Comparison of ENCODE assay signal across 10 cellular contexts in the genomic region with DNA sequence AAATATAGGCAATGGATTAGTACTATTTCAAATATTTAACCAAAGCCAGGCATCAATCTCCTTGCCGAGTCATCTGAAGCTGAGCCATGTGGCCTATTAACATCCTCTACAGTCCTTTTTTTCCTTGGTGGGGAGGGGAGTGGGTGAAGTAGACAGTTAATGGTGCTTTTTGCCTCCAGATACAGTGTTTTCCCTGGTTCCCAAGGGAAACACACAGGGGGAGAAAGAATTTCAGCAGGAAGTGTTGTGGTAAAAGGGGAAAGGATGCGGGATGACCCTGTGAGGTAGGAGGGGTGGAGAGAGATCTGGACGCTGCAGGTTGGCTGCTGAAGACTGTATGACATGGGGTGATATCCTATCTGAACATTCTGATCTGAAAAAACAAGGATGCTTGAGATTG. TPM values are rescaled to one million over a fixed set of nuclear protein-coding genes. Genes with fewer than 3 reads are reported as not detected.
DNase-seq lines count a peak whose midpoint lies in the region; ATAC-seq, FAIRE-seq and TF ChIP-seq lines count a peak whose summit lies in the region.
"Had no signal": no experiment of that assay in that cellular context is flagged by ENCODE, and none has a peak within 500 bp of the region (broad histone marks: within the 10 kb centered on the region; RNA-seq: fewer than 3 reads in every experiment).

No MANE protein-coding gene starts in this region.

- H3K4me3 ChIP-seq in tibial artery, result no peak overlapping the region

- FAIRE-seq in islet of Langerhans (lab: Jason Lieb, UNC), result peak; percentile 92

- TF ChIP-seq CTCF in tibial artery (IDR thresholded peaks at IDR 0.05), result no peak

- peaks cover 10% of the 10 kb centered on the region for H3K36me3 Mint-ChIP-seq in activated CD8-positive, alpha-beta memory T cell treated with anti-CD3 and anti-CD28 coated beads, Interleukin-2, amount 10 ng/mL, durations not matched to agents 7 days and 5 days
- H3K36me3 Mint-ChIP-seq in activated CD4-positive, alpha-beta T cell treated with anti-CD3 and anti-CD28 coated beads for 36 hours (ENCODE audit: low read depth), result peaks cover 13% of the 10 kb centered on the region

- peak overlapping the region; percentile 42 for H3K27ac Mint-ChIP-seq in activated CD8-positive, alpha-beta memory T cell treated with anti-CD3 and anti-CD28 coated beads, Interleukin-2, amount 10 ng/mL, durations not matched to agents 7 days and 5 days
- H3K27ac Mint-ChIP-seq in activated CD4-positive, alpha-beta T cell treated with anti-CD3 and anti-CD28 coated beads for 36 hours, result no peak overlapping the region

- H3K9me3 Mint-ChIP-seq in activated CD8-positive, alpha-beta memory T cell treated with anti-CD3 and anti-CD28 coated beads, Interleukin-2, amount 10 ng/mL, durations not matched to agents 7 days and 5 days (ENCODE audit: low read depth), result no peaks in the 10 kb centered on the region
- H3K9me3 Mint-ChIP-seq in activated CD4-positive, alpha-beta T cell treated with anti-CD3 and anti-CD28 coated beads for 36 hours (ENCODE audit: low read depth), result no peaks in the 10 kb centered on the region
- H3K9me3 Mint-ChIP-seq: CD4-positive, alpha-beta memory T cell had no signal

- DNase-seq in activated CD8-positive, alpha-beta memory T cell treated with anti-CD3 and anti-CD28 coated beads, Interleukin-2, amount 10 ng/mL, durations not matched to agents 7 days and 5 days, result no peak
- no peak for DNase-seq in activated CD8-positive, alpha-beta memory T cell treated with anti-CD3 and anti-CD28 coated beads, Interleukin-2, amount 50 U/mL, for 4 hours
- peak; percentile 92 for DNase-seq in astrocyte of the hippocampus (ENCODE audit: low read depth, low spot score)
- no peak for DNase-seq in tibial artery
- DNase-seq in activated CD4-positive, alpha-beta T cell treated with anti-CD3 and anti-CD28 coated beads for 36 hours, result no peak
- DNase-seq in D341Med (ENCODE audit: low spot score), result no peak
- DNase-seq: CD4-positive, alpha-beta memory T cell had no signal

- peak overlapping the region; percentile 40 to 62 for H3K27ac ChIP-seq in tibial artery

- H3K4me1 Mint-ChIP-seq in activated CD8-positive, alpha-beta memory T cell treated with anti-CD3 and anti-CD28 coated beads, Interleukin-2, amount 10 ng/mL, durations not matched to agents 7 days and 5 days, result peaks cover 6% of the 10 kb centered on the region
- peaks cover 6% of the 10 kb centered on the region for H3K4me1 Mint-ChIP-seq in activated CD4-positive, alpha-beta T cell treated with anti-CD3 and anti-CD28 coated beads for 36 hours

- H3K36me3 ChIP-seq in tibial artery, result peaks cover 0 to under 1% (median 0%) of the 10 kb centered on the region in 3 donors

- CTCF ChIA-PET in activated CD8-positive, alpha-beta memory T cell treated with anti-CD3 and anti-CD28 coated beads, Interleukin-2, amount 10 ng/mL, durations not matched to agents 7 days and 5 days (lab: Charles Lee), result interaction anchor here (1.6 kb wide), 1 partner anchor 14 kb away, joined by 3 read pairs; no protein-coding TSS in a partner anchor
- CTCF ChIA-PET in activated CD4-positive, alpha-beta T cell treated with anti-CD3 and anti-CD28 coated beads for 36 hours (lab: Charles Lee), result interaction anchor here (0.7 kb wide), 1 partner anchor 110 kb away, joined by 3 read pairs; no protein-coding TSS in a partner anchor

- POLR2A ChIA-PET in activated CD4-positive, alpha-beta T cell treated with anti-CD3 and anti-CD28 coated beads for 36 hours (lab: Charles Lee), result no interaction called here

- ATAC-seq in activated CD8-positive, alpha-beta memory T cell treated with anti-CD3 and anti-CD28 coated beads, Interleukin-2, amount 10 ng/mL, durations not matched to agents 7 days and 5 days, result no peak
- no peak for ATAC-seq in activated CD4-positive, alpha-beta T cell treated with anti-CD3 and anti-CD28 coated beads for 36 hours
- ATAC-seq in GM19463 (IDR thresholded peaks at IDR 0.05; ENCODE audit: unreplicated experiment), result no peak

- no peaks in the 10 kb centered on the region for H3K27me3 ChIP-seq in tibial artery

- H3K4me1 ChIP-seq in tibial artery, result peaks cover 0 to 56% (median 28%) of the 10 kb centered on the region in 4 donors

- H3K27me3 Mint-ChIP-seq in activated CD8-positive, alpha-beta memory T cell treated with anti-CD3 and anti-CD28 coated beads, Interleukin-2, amount 10 ng/mL, durations not matched to agents 7 days and 5 days, result no peaks in the 10 kb centered on the region
- H3K27me3 Mint-ChIP-seq in activated CD4-positive, alpha-beta T cell treated with anti-CD3 and anti-CD28 coated beads for 36 hours, result no peaks in the 10 kb centered on the region
- H3K27me3 Mint-ChIP-seq: CD4-positive, alpha-beta memory T cell had no signal

- H3K9me3 ChIP-seq in tibial artery, result no peaks in the 10 kb centered on the region

- intact Hi-C loops in tibial artery (cut with DNase I; ENCODE audit: low total_unique reads), result no loop called here
- intact Hi-C loops in activated CD4-positive, alpha-beta T cell treated with anti-CD3 and anti-CD28 coated beads for 36 hours (cut with DNase I, micrococcal nuclease), result no loop called here

- H3K4me3 Mint-ChIP-seq in activated CD8-positive, alpha-beta memory T cell treated with anti-CD3 and anti-CD28 coated beads, Interleukin-2, amount 10 ng/mL, durations not matched to agents 7 days and 5 days, result no peak overlapping the region
- no peak overlapping the region for H3K4me3 Mint-ChIP-seq in activated CD4-positive, alpha-beta T cell treated with anti-CD3 and anti-CD28 coated beads for 36 hours
- H3K4me3 Mint-ChIP-seq: CD4-positive, alpha-beta memory T cell had no signal

RNA-seq across cellular contexts. Expression of a gene that starts 9.6 kb away (rescaled TPM):
- total RNA-seq in activated CD8-positive, alpha-beta memory T cell treated with anti-CD3 and anti-CD28 coated beads, Interleukin-2, amount 10 ng/mL, durations not matched to agents 7 days and 5 days, result not detected
- total RNA-seq in activated CD4-positive, alpha-beta T cell treated with anti-CD3 and anti-CD28 coated beads for 36 hours, result not detected
- total RNA-seq: CD4-positive, alpha-beta memory T cell; subcutaneous adipose tissue had no signal

RNA-seq across cellular contexts. Expression of a gene that starts 40.8 kb away (rescaled TPM):
- 10 to 100 TPM; 33.6 to 35.5 TPM for total RNA-seq in activated CD8-positive, alpha-beta memory T cell treated with anti-CD3 and anti-CD28 coated beads, Interleukin-2, amount 10 ng/mL, durations not matched to agents 7 days and 5 days
- total RNA-seq in activated CD4-positive, alpha-beta T cell treated with anti-CD3 and anti-CD28 coated beads for 36 hours, result 10 to 100 TPM; 45.5 to 56.4 TPM
